ENCODE assay signal across 17 cellular contexts in genomic region chr14:104935026-104935650, GRCh38. TPM values are rescaled to one million over a fixed set of nuclear protein-coding genes. Genes with fewer than 3 reads are reported as not detected.
DNase-seq lines count a peak whose midpoint lies in the region; ATAC-seq, FAIRE-seq and TF ChIP-seq lines count a peak whose summit lies in the region.
"Had no signal": no experiment of that assay in that cellular context is flagged by ENCODE, and none has a peak within 500 bp of the region (broad histone marks: within the 10 kb centered on the region; RNA-seq: fewer than 3 reads in every experiment).

No MANE protein-coding gene starts in this region.

- intact Hi-C loops in esophagus muscularis mucosa (cut with DNase I), result no loop called here

- TF ChIP-seq EP300 in A549 (IDR thresholded peaks at IDR 0.05) (no peak), esophagus muscularis mucosa (IDR thresholded peaks at IDR 0.05) (no peak)

- H3K4me1 ChIP-seq in A549, result peaks cover 7% of the 10 kb centered on the region; the same call in 1 of the 3 replicates
- H3K4me1 ChIP-seq in CD8-positive, alpha-beta memory T cell (ENCODE audit: insufficient read depth, low read length), result no peaks in the 10 kb centered on the region
- H3K4me1 ChIP-seq in esophagus muscularis mucosa, result peaks cover 11 to 34% (median 25%) of the 10 kb centered on the region in 4 donors

- H3K4me3 ChIP-seq in A549 (no peak overlapping the region), esophagus muscularis mucosa (no peak overlapping the region)
- no peak overlapping the region for H3K4me3 ChIP-seq in CD8-positive, alpha-beta memory T cell (ENCODE audit: low read length)
- H3K4me3 ChIP-seq: adrenal gland, right atrium auricular region, stomach had no signal

- no peak overlapping the region for H3K4me2 ChIP-seq in A549

- ATAC-seq in A549 (peak; percentile 1 to 6; a peak in 2 of 6 replicates), T-helper 17 cell (no peak), naive B cell (ENCODE audit: low read depth in 2 of 2) (no peak), HG02885 (IDR thresholded peaks at IDR 0.05; ENCODE audit: poor library complexity, unreplicated experiment) (no peak)

- 72% methylated on average over 3 of the region's 3 CpGs for WGBS in A549 (ENCODE audit: missing lambda C conversion rate)
- WGBS in esophagus muscularis mucosa, result 69% methylated on average over 2 of the region's 3 CpGs

- H3K27me3 Mint-ChIP-seq in CD8-positive, alpha-beta memory T cell, result peaks cover 5 to 28% of the 10 kb centered on the region in 2 donors
- H3K27me3 Mint-ChIP-seq in T-helper 17 cell (peaks cover 16% of the 10 kb centered on the region), naive B cell (peaks cover 0 to 8% (median 0%) of the 10 kb centered on the region in 3 donors)

- no peaks in the 10 kb centered on the region for H3K9me3 ChIP-seq in A549
- no peaks in the 10 kb centered on the region for H3K9me3 ChIP-seq in CD8-positive, alpha-beta memory T cell (ENCODE audit: low read length)
- H3K9me3 ChIP-seq in T-helper 17 cell (ENCODE audit: control insufficient read depth, low read length, poor library complexity, severe bottlenecking), result no peaks in the 10 kb centered on the region
- H3K9me3 ChIP-seq in esophagus muscularis mucosa, result no peaks in the 10 kb centered on the region
- H3K9me3 ChIP-seq: adrenal gland, right atrium auricular region, stomach had no signal

- CTCF ChIA-PET in A549 (lab: Yijun Ruan, JAX), result interaction anchor here (0.8 to 8.8 kb wide), 11 partner anchors 10 to 167 kb away, joined by 3 to 86 read pairs (median 6); partner anchors contain the start of gene PLD4
- CTCF ChIA-PET in CD8-positive, alpha-beta memory T cell (lab: Charles Lee), result interaction anchor here (1.4 kb wide), 1 partner anchor 111 kb away, joined by 4 read pairs; no protein-coding TSS in a partner anchor

- no peak for FAIRE-seq in A549 (lab: Jason Lieb, UNC)

- peak overlapping the region in 1 of 8 donors; percentile 40 for H3K27ac Mint-ChIP-seq in CD8-positive, alpha-beta memory T cell
- H3K27ac Mint-ChIP-seq in T-helper 17 cell, result no peak overlapping the region
- peak overlapping the region in 4 of 6 donors; percentile 11 to 47 (median 32) for H3K27ac Mint-ChIP-seq in naive B cell
- H3K27ac Mint-ChIP-seq: CD14-positive monocyte had no signal

- H3K4me1 Mint-ChIP-seq in CD8-positive, alpha-beta memory T cell, result peaks cover 4 to 6% (median 4%) of the 10 kb centered on the region in 3 donors
- H3K4me1 Mint-ChIP-seq in T-helper 17 cell, result peaks cover 4% of the 10 kb centered on the region
- H3K4me1 Mint-ChIP-seq in naive B cell, result peaks cover 11 to 21% (median 13%) of the 10 kb centered on the region in 3 donors
- H3K4me1 Mint-ChIP-seq: CD14-positive monocyte had no signal

- TF ChIP-seq CTCF in A549 (IDR thresholded peaks at IDR 0.05) (no peak), esophagus muscularis mucosa (IDR thresholded peaks at IDR 0.05) (no peak)

- H3K36me3 ChIP-seq in CD8-positive, alpha-beta memory T cell (ENCODE audit: insufficient read depth, low read length), result no peaks in the 10 kb centered on the region
- H3K36me3 ChIP-seq in esophagus muscularis mucosa, result peaks cover 0 to 19% (median 10%) of the 10 kb centered on the region in 4 donors
- H3K36me3 ChIP-seq: adrenal gland, right atrium auricular region had no signal

- no peak for TF ChIP-seq POLR2A in A549 (IDR thresholded peaks at IDR 0.05; ENCODE audit: low read length)
- TF ChIP-seq POLR2A in esophagus muscularis mucosa (IDR thresholded peaks at IDR 0.05; ENCODE audit: low read depth), result no peak

- H3K27ac ChIP-seq in A549 (no peak overlapping the region), esophagus muscularis mucosa (replicated peaks in 1 of 4) (no peak overlapping the region)
- H3K27ac ChIP-seq in CD8-positive, alpha-beta memory T cell (ENCODE audit: low read depth, low read length), result no peak overlapping the region
- H3K27ac ChIP-seq: adrenal gland, right atrium auricular region, stomach had no signal

- peak overlapping the region in 6 of 7 donors; percentile 10 to 85 (median 76) for H3K4me3 Mint-ChIP-seq in CD8-positive, alpha-beta memory T cell
- H3K4me3 Mint-ChIP-seq in T-helper 17 cell (peak overlapping the region; percentile 80), naive B cell (peak overlapping the region in 6 of 8 donors; percentile 73 to 90 (median 76))

- POLR2A ChIA-PET in A549 (lab: Yijun Ruan, JAX), result interaction anchor here (2.5 to 3.5 kb wide), 2 partner anchors 35 to 38 kb away, joined by 9 to 22 read pairs; no protein-coding TSS in a partner anchor
- POLR2A ChIA-PET in CD8-positive, alpha-beta memory T cell (lab: Charles Lee), result no interaction called here

- no peaks in the 10 kb centered on the region for H3K9me3 Mint-ChIP-seq in CD8-positive, alpha-beta memory T cell
- no peaks in the 10 kb centered on the region for H3K9me3 Mint-ChIP-seq in naive B cell

- no peaks in the 10 kb centered on the region for H3K27me3 ChIP-seq in CD8-positive, alpha-beta memory T cell (ENCODE audit: insufficient read depth, low read length, poor library complexity, severe bottlenecking)
- no peaks in the 10 kb centered on the region for H3K27me3 ChIP-seq in esophagus muscularis mucosa
- H3K27me3 ChIP-seq: adrenal gland, right atrium auricular region had no signal

- DNase-seq in A549 (ENCODE audit: low read depth in 1 of 2, low spot score in 1 of 2) (no peak), T-helper 17 cell (no peak), naive B cell (no peak), DMS153 treated with DMSO at 0.1 percent for 48 hours (lab: John Stamatoyannopoulos, UW; ENCODE audit: unreplicated experiment) (no peak), esophagus muscularis mucosa (ENCODE audit: extremely low spot score) (no peak), NCI-H2081 (lab: John Stamatoyannopoulos, UW) (no peak)
- no peak for DNase-seq in CD8-positive, alpha-beta memory T cell
- DNase-seq: activated CD4-positive, alpha-beta T cell treated with anti-CD3 and anti-CD28 coated beads, Interleukin-2, amount 50 U/mL, for 1 hour; midbrain; NCI-H2081 treated with DMSO at 0.1 percent for 48 hours; stomach had no signal

- TF ChIP-seq RAD21 in A549 (conservative IDR thresholded peaks at IDR 0.05 in 1 of 2, IDR thresholded peaks at IDR 0.05 in 1 of 2), result no peak

- H3K36me3 Mint-ChIP-seq in CD8-positive, alpha-beta memory T cell, result no peaks in the 10 kb centered on the region
- no peaks in the 10 kb centered on the region for H3K36me3 Mint-ChIP-seq in T-helper 17 cell (ENCODE audit: low read depth)
- H3K36me3 Mint-ChIP-seq in naive B cell, result no peaks in the 10 kb centered on the region

TF ChIP-seq in A549, 52 proteins besides CTCF, POLR2A, EP300 and RAD21:
- TF ChIP-seq KDM5A (IDR thresholded peaks at IDR 0.05) (no peak), KDM1A (IDR thresholded peaks at IDR 0.05; ENCODE audit: low read depth) (no peak), BCL3 (IDR thresholded peaks at IDR 0.05) (no peak), NPAS2 (CRISPR knock-in tag; IDR thresholded peaks at IDR 0.05; ENCODE audit: borderline replicate concordance) (no peak)

RNA-seq across cellular contexts. Expression of gene PLD4, which starts 10.5 kb away (rescaled TPM):
- 0.01 TPM in 2 replicates for polyA plus RNA-seq in A549 (2011; rRNA removed)
- polyA plus RNA-seq in A549 (2012; cell fraction: cytosol; rRNA removed), result 0.03 TPM in 1 of 2 replicates, not detected in the other
- polyA plus RNA-seq in A549 (2012; cell fraction: nucleus; rRNA removed), result 0.06 and 0.11 TPM in 2 replicates
- 0.01 TPM in 2 of 3 replicates, not detected in the other for polyA plus RNA-seq in A549 (2017; fragmentation: RNase III; extraction: RNeasy Plus Mini Kit Qiagen cat#74134 plus additional on column Dnase treatment)
- 0.17 TPM in 1 of 2 replicates, not detected in the other for polyA minus RNA-seq in A549 (2011; rRNA and poly(A)+ RNA removed)
- total RNA-seq in CD8-positive, alpha-beta memory T cell, result under 1 TPM in 1 of 2 experiments, not detected in 1; 0.04 TPM
- polyA plus RNA-seq in CD8-positive, alpha-beta memory T cell, result not detected
- 1 to 10 TPM; 1.1 to 4.0 TPM for total RNA-seq in T-helper 17 cell
- 100 to 1,000 TPM in 5 of 6 donors, 10 to 100 TPM in 1; 77.4 to 264 (median 182) TPM for polyA plus RNA-seq in naive B cell (ENCODE audit: low read depth in 6 of 6)
- under 1 TPM; under 0.01 to 0.50 (median 0.15) TPM for total RNA-seq in esophagus muscularis mucosa
- total RNA-seq: dermis microvascular lymphatic vessel endothelial cell, LHCN-M2 had no signal

RNA-seq across cellular contexts. Expression of gene AHNAK2, which starts 43.0 kb away (rescaled TPM):
- polyA plus RNA-seq in A549 (2011; rRNA removed) (43.7 and 56.7 TPM in 2 replicates), A549 (2017; fragmentation: RNase III; extraction: RNeasy Plus Mini Kit Qiagen cat#74134 plus additional on column Dnase treatment) (34.4 to 46.5 TPM (median 43.3 TPM) in 3 replicates), naive B cell (ENCODE audit: low read depth in 6 of 6) (under 1 TPM in 5 of 6 donors, not detected in 1; 0.63 to 0.92 (median 0.70) TPM)
- polyA plus RNA-seq in A549 (2012; cell fraction: cytosol; rRNA removed), result 9.8 and 11.7 TPM in 2 replicates
- polyA plus RNA-seq in A549 (2012; cell fraction: nucleus; rRNA removed), result 65.0 and 74.3 TPM in 2 replicates
- 212 and 231 TPM in 2 replicates for polyA minus RNA-seq in A549 (2011; rRNA and poly(A)+ RNA removed)
- total RNA-seq in CD8-positive, alpha-beta memory T cell, result under 1 TPM in 1 of 2 experiments, not detected in 1; 0.04 TPM
- polyA plus RNA-seq in CD8-positive, alpha-beta memory T cell, result not detected
- total RNA-seq in T-helper 17 cell (not detected), esophagus muscularis mucosa (100 to 1,000 TPM in 3 of 4 donors, 10 to 100 TPM in 1; 95.3 to 277 (median 195) TPM)

RNA-seq across cellular contexts. Expression of gene CLBA1, which starts 50.5 kb away (rescaled TPM):
- polyA plus RNA-seq in A549 (2011; rRNA removed) (11.3 and 11.5 TPM in 2 replicates), A549 (2017; fragmentation: RNase III; extraction: RNeasy Plus Mini Kit Qiagen cat#74134 plus additional on column Dnase treatment) (10.7 to 12.5 TPM (median 12.0 TPM) in 3 replicates), naive B cell (ENCODE audit: low read depth in 6 of 6) (1 to 10 TPM in 1 of 6 donors, under 1 TPM in 4, not detected in 1; 0.59 to 1.1 (median 0.85) TPM)
- polyA plus RNA-seq in A549 (2012; cell fraction: cytosol; rRNA removed), result 7.7 and 8.6 TPM in 2 replicates
- 14.0 and 16.7 TPM in 2 replicates for polyA plus RNA-seq in A549 (2012; cell fraction: nucleus; rRNA removed)
- 8.6 and 9.5 TPM in 2 replicates for polyA minus RNA-seq in A549 (2011; rRNA and poly(A)+ RNA removed)
- total RNA-seq in CD8-positive, alpha-beta memory T cell, result 1 to 10 TPM; 3.8 to 3.9 TPM
- 0.32 TPM for polyA plus RNA-seq in CD8-positive, alpha-beta memory T cell
- total RNA-seq in T-helper 17 cell (1 to 10 TPM; 1.6 to 4.4 TPM), esophagus muscularis mucosa (1 to 10 TPM; 3.7 to 9.8 (median 6.7) TPM)

Comparison
In these comparisons a context has a peak if more than half of its experiments do, and no peak if none do; other contexts are left out.
1. ATAC-seq: peak in A549 (2 of 2); none in T-helper 17 cell (single experiment), naive B cell (0 of 2) and HG02885 (single experiment).
2. RNA of gene AHNAK2, which starts 43.0 kb away (total RNA-seq): 95.3 to 277 TPM in esophagus muscularis mucosa; 0.04 TPM in CD8-positive, alpha-beta memory T cell and not detected in T-helper 17 cell; every median in the first group is over 10 times any median in the second.
3. Peak in every context shown above with its lines, with median percentiles within 50 percentile points of each other: H3K4me3 Mint-ChIP-seq.